ENCODE assay signal across 1 cellular context in the genomic region with DNA sequence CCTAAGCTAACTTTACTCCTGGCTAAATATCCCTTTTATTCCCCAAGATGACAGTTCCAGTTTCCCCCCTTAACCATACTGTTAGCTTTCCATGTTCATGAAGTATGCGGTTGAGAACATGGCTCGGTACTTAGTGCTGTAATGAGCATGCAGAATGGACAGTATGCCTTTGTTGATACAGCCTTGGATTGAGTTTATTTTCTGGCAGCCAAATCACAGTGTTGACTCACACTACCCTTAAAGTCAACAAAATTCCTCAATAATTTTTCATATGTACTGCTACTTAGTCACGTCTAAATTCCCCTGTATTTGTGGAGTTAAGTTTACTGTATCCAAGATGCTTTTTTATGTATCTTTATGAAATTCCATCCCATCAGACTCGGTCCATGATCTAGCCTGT.
TF ChIP-seq lines count a peak whose summit lies in the region.

No MANE protein-coding gene starts in this region.

TF ChIP-seq in SK-N-SH, 30 proteins besides CTCF, POLR2A, EP300 and RAD21 (continued from another document):
- TF ChIP-seq, protein P1, sequence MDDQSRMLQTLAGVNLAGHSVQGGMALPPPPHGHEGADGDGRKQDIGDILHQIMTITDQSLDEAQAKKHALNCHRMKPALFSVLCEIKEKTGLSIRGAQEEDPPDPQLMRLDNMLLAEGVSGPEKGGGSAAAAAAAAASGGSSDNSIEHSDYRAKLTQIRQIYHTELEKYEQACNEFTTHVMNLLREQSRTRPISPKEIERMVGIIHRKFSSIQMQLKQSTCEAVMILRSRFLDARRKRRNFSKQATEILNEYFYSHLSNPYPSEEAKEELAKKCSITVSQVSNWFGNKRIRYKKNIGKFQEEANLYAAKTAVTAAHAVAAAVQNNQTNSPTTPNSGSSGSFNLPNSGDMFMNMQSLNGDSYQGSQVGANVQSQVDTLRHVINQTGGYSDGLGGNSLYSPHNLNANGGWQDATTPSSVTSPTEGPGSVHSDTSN (IDR thresholded peaks at IDR 0.05): peak; percentile 48
- TF ChIP-seq CHD2 (IDR thresholded peaks at IDR 0.05; ENCODE audit: low read length, partially characterized antibody) (no peak), RXRA (IDR thresholded peaks at IDR 0.05; ENCODE audit: borderline replicate concordance, low read depth) (no peak; the same call in 1 of the 2 replicates), TAF1 (IDR thresholded peaks at IDR 0.05; ENCODE audit: borderline replicate concordance, low read depth, low read length) (no peak), RCOR1 (IDR thresholded peaks at IDR 0.05; ENCODE audit: low read length) (no peak), MEF2A (IDR thresholded peaks at IDR 0.05; ENCODE audit: borderline replicate concordance, low read depth) (peak; percentile 40; the same call in 1 of the 2 replicates)
- TF ChIP-seq, protein P2, sequence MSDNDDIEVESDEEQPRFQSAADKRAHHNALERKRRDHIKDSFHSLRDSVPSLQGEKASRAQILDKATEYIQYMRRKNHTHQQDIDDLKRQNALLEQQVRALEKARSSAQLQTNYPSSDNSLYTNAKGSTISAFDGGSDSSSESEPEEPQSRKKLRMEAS (IDR thresholded peaks at IDR 0.05; ENCODE audit: low read depth): peak; percentile 39; the same call in 1 of the 2 replicates
- TF ChIP-seq, protein P3, sequence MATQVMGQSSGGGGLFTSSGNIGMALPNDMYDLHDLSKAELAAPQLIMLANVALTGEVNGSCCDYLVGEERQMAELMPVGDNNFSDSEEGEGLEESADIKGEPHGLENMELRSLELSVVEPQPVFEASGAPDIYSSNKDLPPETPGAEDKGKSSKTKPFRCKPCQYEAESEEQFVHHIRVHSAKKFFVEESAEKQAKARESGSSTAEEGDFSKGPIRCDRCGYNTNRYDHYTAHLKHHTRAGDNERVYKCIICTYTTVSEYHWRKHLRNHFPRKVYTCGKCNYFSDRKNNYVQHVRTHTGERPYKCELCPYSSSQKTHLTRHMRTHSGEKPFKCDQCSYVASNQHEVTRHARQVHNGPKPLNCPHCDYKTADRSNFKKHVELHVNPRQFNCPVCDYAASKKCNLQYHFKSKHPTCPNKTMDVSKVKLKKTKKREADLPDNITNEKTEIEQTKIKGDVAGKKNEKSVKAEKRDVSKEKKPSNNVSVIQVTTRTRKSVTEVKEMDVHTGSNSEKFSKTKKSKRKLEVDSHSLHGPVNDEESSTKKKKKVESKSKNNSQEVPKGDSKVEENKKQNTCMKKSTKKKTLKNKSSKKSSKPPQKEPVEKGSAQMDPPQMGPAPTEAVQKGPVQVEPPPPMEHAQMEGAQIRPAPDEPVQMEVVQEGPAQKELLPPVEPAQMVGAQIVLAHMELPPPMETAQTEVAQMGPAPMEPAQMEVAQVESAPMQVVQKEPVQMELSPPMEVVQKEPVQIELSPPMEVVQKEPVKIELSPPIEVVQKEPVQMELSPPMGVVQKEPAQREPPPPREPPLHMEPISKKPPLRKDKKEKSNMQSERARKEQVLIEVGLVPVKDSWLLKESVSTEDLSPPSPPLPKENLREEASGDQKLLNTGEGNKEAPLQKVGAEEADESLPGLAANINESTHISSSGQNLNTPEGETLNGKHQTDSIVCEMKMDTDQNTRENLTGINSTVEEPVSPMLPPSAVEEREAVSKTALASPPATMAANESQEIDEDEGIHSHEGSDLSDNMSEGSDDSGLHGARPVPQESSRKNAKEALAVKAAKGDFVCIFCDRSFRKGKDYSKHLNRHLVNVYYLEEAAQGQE (IDR thresholded peaks at IDR 0.05; ENCODE audit: low read depth, low read length): 0 out of 2 replicates have a peak, but pooled peaks have one; percentile 21
- TF ChIP-seq, protein P4, sequence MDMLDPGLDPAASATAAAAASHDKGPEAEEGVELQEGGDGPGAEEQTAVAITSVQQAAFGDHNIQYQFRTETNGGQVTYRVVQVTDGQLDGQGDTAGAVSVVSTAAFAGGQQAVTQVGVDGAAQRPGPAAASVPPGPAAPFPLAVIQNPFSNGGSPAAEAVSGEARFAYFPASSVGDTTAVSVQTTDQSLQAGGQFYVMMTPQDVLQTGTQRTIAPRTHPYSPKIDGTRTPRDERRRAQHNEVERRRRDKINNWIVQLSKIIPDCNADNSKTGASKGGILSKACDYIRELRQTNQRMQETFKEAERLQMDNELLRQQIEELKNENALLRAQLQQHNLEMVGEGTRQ (IDR thresholded peaks at IDR 0.05; ENCODE audit: borderline replicate concordance, low read depth, low read length): no peak
